8 cellular contexts compared by ENCODE assay signal in genomic region chr11:31641477-31642062, GRCh38.
A peak's percentile ranks its signal among the peaks of the same experiment; 100 is the strongest.
DNase-seq lines count a peak whose midpoint lies in the region; ATAC-seq and TF ChIP-seq lines count a peak whose summit lies in the region.

No MANE protein-coding gene starts in this region.

- no peak overlapping the region for H2AFZ ChIP-seq in OCI-LY3 (ENCODE audit: low read depth, low read length)

- H3K4me1 ChIP-seq in OCI-LY3 (ENCODE audit: low read length): no peaks in the 10 kb centered on the region

- no peak overlapping the region for H3K27ac Mint-ChIP-seq in CD4-positive, alpha-beta T cell
- no peak overlapping the region for H3K27ac Mint-ChIP-seq in type B pancreatic cell

- CTCF ChIA-PET in CD4-positive, alpha-beta T cell (lab: Charles Lee): no interaction called here

- no peaks in the 10 kb centered on the region for H3K27me3 Mint-ChIP-seq in CD4-positive, alpha-beta T cell
- no peaks in the 10 kb centered on the region for H3K27me3 Mint-ChIP-seq in type B pancreatic cell

- H3K4me1 Mint-ChIP-seq in CD4-positive, alpha-beta T cell (ENCODE audit: low read depth): no peaks in the 10 kb centered on the region
- peaks cover 4% of the 10 kb centered on the region for H3K4me1 Mint-ChIP-seq in type B pancreatic cell (ENCODE audit: unreplicated experiment)

- H3K4me2 ChIP-seq in OCI-LY3 (ENCODE audit: low read length): no peak overlapping the region

- no peak for DNase-seq in CD4-positive, alpha-beta T cell
- DNase-seq in HFF-Myc (ENCODE audit: extremely low read depth, low read depth) (no peak), fibroblast of pulmonary artery (ENCODE audit: low read depth) (peak; percentile 57), type B pancreatic cell (ENCODE audit: extremely low spot score, unreplicated experiment) (no peak)

- H3K9me3 Mint-ChIP-seq in CD4-positive, alpha-beta T cell: no peaks in the 10 kb centered on the region
- no peaks in the 10 kb centered on the region for H3K9me3 Mint-ChIP-seq in type B pancreatic cell

- peaks cover 1% of the 10 kb centered on the region for H3K36me3 Mint-ChIP-seq in CD4-positive, alpha-beta T cell (ENCODE audit: low read depth)
- H3K36me3 Mint-ChIP-seq in type B pancreatic cell: no peaks in the 10 kb centered on the region

- POLR2A ChIA-PET in CD4-positive, alpha-beta T cell (lab: Charles Lee): no interaction called here

- no peak overlapping the region for H3K4me3 Mint-ChIP-seq in CD4-positive, alpha-beta T cell
- no peak overlapping the region for H3K4me3 Mint-ChIP-seq in type B pancreatic cell

- H3K36me3 ChIP-seq in OCI-LY3 (replicated peaks; ENCODE audit: low read depth, low read length): no peaks in the 10 kb centered on the region

- peak; percentile 29 for TF ChIP-seq CTCF in CD4-positive, alpha-beta T cell (IDR thresholded peaks at IDR 0.05)
- peak; percentile 60 for TF ChIP-seq CTCF in HFF-Myc (IDR thresholded peaks at IDR 0.05; ENCODE audit: low read depth, low read length, missing control alignments)
- peak; percentile 69 for TF ChIP-seq CTCF in OCI-LY3 (IDR thresholded peaks at IDR 0.05; ENCODE audit: low read depth, low read length)
- TF ChIP-seq CTCF in fibroblast of pulmonary artery (IDR thresholded peaks at IDR 0.05; ENCODE audit: low read length, missing control alignments): peak; percentile 70
- peak; percentile 86 for TF ChIP-seq CTCF in type B pancreatic cell (conservative IDR thresholded peaks at IDR 0.05)

- no peak for ATAC-seq in CD4-positive, alpha-beta T cell (ENCODE audit: poor library complexity)
- ATAC-seq in GM18858 (IDR thresholded peaks at IDR 0.05; ENCODE audit: unreplicated experiment): no peak
- ATAC-seq in GM21390 (IDR thresholded peaks at IDR 0.05; ENCODE audit: unreplicated experiment): no peak
- ATAC-seq in GM18907 (IDR thresholded peaks at IDR 0.05; ENCODE audit: unreplicated experiment): no peak

- H3K79me2 ChIP-seq in OCI-LY3 (ENCODE audit: low read length): no peaks in the 10 kb centered on the region

- H3K4me3 ChIP-seq in HFF-Myc (replicated peaks; ENCODE audit: low read depth, low read length): no peak overlapping the region
- no peak overlapping the region for H3K4me3 ChIP-seq in OCI-LY3 (ENCODE audit: low read length)
- H3K4me3 ChIP-seq in fibroblast of pulmonary artery (replicated peaks; ENCODE audit: low read depth, low read length): no peak overlapping the region

- no peaks in the 10 kb centered on the region for H3K27me3 ChIP-seq in CD4-positive, alpha-beta T cell (ENCODE audit: control insufficient read depth, insufficient read depth, low read length)
- H3K27me3 ChIP-seq in OCI-LY3 (ENCODE audit: low read depth, low read length): no peaks in the 10 kb centered on the region

- H3K9ac ChIP-seq in OCI-LY3 (ENCODE audit: low read length): no peak overlapping the region

- intact Hi-C loops in CD4-positive, alpha-beta T cell (cut with DNase I, micrococcal nuclease): no loop called here

- no peak overlapping the region for H3K27ac ChIP-seq in CD4-positive, alpha-beta T cell (ENCODE audit: low read depth, low read length)
- no peak overlapping the region for H3K27ac ChIP-seq in OCI-LY3 (ENCODE audit: low read length)

- no peaks in the 10 kb centered on the region for H3K9me3 ChIP-seq in CD4-positive, alpha-beta T cell (ENCODE audit: control insufficient read depth, low read length)
- H3K9me3 ChIP-seq in OCI-LY3 (ENCODE audit: insufficient read depth, low read length): no peaks in the 10 kb centered on the region

- no peaks in the 10 kb centered on the region for H4K20me1 ChIP-seq in OCI-LY3 (ENCODE audit: insufficient read depth, low read length)

Comparison
In these comparisons a context has a peak if more than half of its experiments do, and no peak if none do; other contexts are left out.
1. CTCF ChIP-seq: peak in every context shown above with its lines; median percentile 86 in type B pancreatic cell; 70 in fibroblast of pulmonary artery; 69 in OCI-LY3; 60 in HFF-Myc; 29 in CD4-positive, alpha-beta T cell.